Comparison of ENCODE assay signal across 20 cellular contexts in genomic region chr5:36679609-36680008, GRCh38.
DNase-seq lines count a peak whose midpoint lies in the region; ATAC-seq and TF ChIP-seq lines count a peak whose summit lies in the region.
"Had no signal": no experiment of that assay in that cellular context is flagged by ENCODE, and none has a peak within 500 bp of the region (broad histone marks: within the 10 kb centered on the region; RNA-seq: fewer than 3 reads in every experiment).

No MANE protein-coding gene starts in this region.

- TF ChIP-seq CTCF in left ventricle myocardium inferior (IDR thresholded peaks at IDR 0.05; ENCODE audit: borderline replicate concordance) (no peak), adrenal gland (IDR thresholded peaks at IDR 0.05) (no peak), dorsolateral prefrontal cortex (IDR thresholded peaks at IDR 0.05 in 54 of 56, conservative IDR thresholded peaks at IDR 0.05 in 2 of 56; ENCODE audit: low read depth in 1 of 56, partially characterized antibody in 56 of 56) (no peak), tibial nerve (IDR thresholded peaks at IDR 0.05) (no peak), osteocyte (IDR thresholded peaks at IDR 0.05) (no peak)

- intact Hi-C loops in left ventricle myocardium inferior (cut with micrococcal nuclease) (no loop called here), left cardiac atrium (cut with DNase I) (no loop called here), adrenal gland (cut with DNase I) (no loop called here), dorsolateral prefrontal cortex (cut with DNase I) (no loop called here)

- DNase-seq in left ventricle myocardium inferior (no peak), left cardiac atrium (no peak), adrenal gland (no peak), dorsolateral prefrontal cortex (no peak), tibial nerve (ENCODE audit: low spot score in 2 of 2) (no peak), osteocyte (ENCODE audit: extremely low spot score, unreplicated experiment) (no peak)
- DNase-seq: EL, GF-D8, MG63, NCI-H1417, NCI-H1694 treated with DMSO at 0.1 percent for 48 hours, NCI-H2081 treated with DMSO at 0.1 percent for 48 hours, NCI-H2171 treated with DMSO at 0.1 percent for 48 hours, NCI-H524 treated with DMSO at 0.1 percent for 48 hours, OCI-M1 had no signal

- H3K4me3 Mint-ChIP-seq in osteocyte (ENCODE audit: unreplicated experiment), result no peak overlapping the region
- H3K4me3 Mint-ChIP-seq: B cell had no signal

- H3K27ac ChIP-seq in left ventricle myocardium inferior (replicated peaks) (peak overlapping the region; percentile 72), adrenal gland (peak overlapping the region in 4 of 5 donors; percentile 4 to 64 (median 41)), dorsolateral prefrontal cortex (peak overlapping the region in 58 of 59 donors; percentile 6 to 96 (median 78)), tibial nerve (peak overlapping the region in 3 of 4 donors; percentile 0 to 44 (median 20))
- H3K27ac ChIP-seq: A549 had no signal

- peaks cover 18% of the 10 kb centered on the region for H3K36me3 ChIP-seq in left ventricle myocardium inferior
- no peaks in the 10 kb centered on the region for H3K36me3 ChIP-seq in adrenal gland (replicated peaks in 1 of 2)
- no peaks in the 10 kb centered on the region for H3K36me3 ChIP-seq in tibial nerve
- H3K36me3 ChIP-seq: MG63 had no signal

- no peak overlapping the region for H3K4me3 ChIP-seq in left ventricle myocardium inferior
- H3K4me3 ChIP-seq in adrenal gland, result no peak overlapping the region
- H3K4me3 ChIP-seq in dorsolateral prefrontal cortex, result no peak overlapping the region
- no peak overlapping the region for H3K4me3 ChIP-seq in tibial nerve
- H3K4me3 ChIP-seq: A549, K562, MG63 had no signal

- H3K27ac Mint-ChIP-seq in osteocyte (ENCODE audit: unreplicated experiment), result no peak overlapping the region
- H3K27ac Mint-ChIP-seq: B cell had no signal

- ATAC-seq in left cardiac atrium, result no peak
- ATAC-seq in GM18502 (IDR thresholded peaks at IDR 0.05; ENCODE audit: poor library complexity, unreplicated experiment), result no peak
- ATAC-seq: A549, HepG2, K562 had no signal

- no peak for TF ChIP-seq EP300 in tibial nerve (IDR thresholded peaks at IDR 0.05)

- peaks cover 9% of the 10 kb centered on the region for H3K4me1 Mint-ChIP-seq in osteocyte (ENCODE audit: unreplicated experiment)
- H3K4me1 Mint-ChIP-seq: B cell had no signal

- peaks cover 13% of the 10 kb centered on the region for H3K36me3 Mint-ChIP-seq in osteocyte (ENCODE audit: unreplicated experiment)

- H3K9me3 Mint-ChIP-seq in osteocyte (ENCODE audit: unreplicated experiment), result no peaks in the 10 kb centered on the region

- H3K27me3 ChIP-seq in left ventricle myocardium inferior (ENCODE audit: low read depth) (no peaks in the 10 kb centered on the region), adrenal gland (no peaks in the 10 kb centered on the region), dorsolateral prefrontal cortex (no peaks in the 10 kb centered on the region), tibial nerve (no peaks in the 10 kb centered on the region)
- H3K27me3 ChIP-seq: MG63 had no signal

- H3K9me3 ChIP-seq in left ventricle myocardium inferior (replicated peaks), result no peaks in the 10 kb centered on the region
- no peaks in the 10 kb centered on the region for H3K9me3 ChIP-seq in adrenal gland (replicated peaks in 1 of 3)
- H3K9me3 ChIP-seq in tibial nerve, result no peaks in the 10 kb centered on the region
- H3K9me3 ChIP-seq: A549, MG63 had no signal

- H3K27me3 Mint-ChIP-seq in osteocyte (ENCODE audit: unreplicated experiment), result peaks cover 4% of the 10 kb centered on the region

- H3K4me1 ChIP-seq in left ventricle myocardium inferior, result peaks cover 33% of the 10 kb centered on the region
- H3K4me1 ChIP-seq in adrenal gland (replicated peaks in 1 of 2), result no peaks in the 10 kb centered on the region
- H3K4me1 ChIP-seq in tibial nerve, result no peaks in the 10 kb centered on the region
- H3K4me1 ChIP-seq: A549 had no signal

- 81 to 88% (median 85%) methylated on average over 6 of the region's 6 CpGs for WGBS in adrenal gland, 4 donors
- WGBS in tibial nerve, 2 donors, result 93 to 97% methylated on average over 6 of the region's 6 CpGs

- no peak for TF ChIP-seq POLR2A in adrenal gland (IDR thresholded peaks at IDR 0.05)
- TF ChIP-seq POLR2A in tibial nerve (IDR thresholded peaks at IDR 0.05), result no peak

Comparison
In these comparisons a context has a peak if more than half of its experiments do, and no peak if none do; other contexts are left out.
1. H3K27ac ChIP-seq: peak in every context shown above with its lines; median percentile 78 in dorsolateral prefrontal cortex; 72 in left ventricle myocardium inferior; 41 in adrenal gland; 20 in tibial nerve.